In the genomic region with DNA sequence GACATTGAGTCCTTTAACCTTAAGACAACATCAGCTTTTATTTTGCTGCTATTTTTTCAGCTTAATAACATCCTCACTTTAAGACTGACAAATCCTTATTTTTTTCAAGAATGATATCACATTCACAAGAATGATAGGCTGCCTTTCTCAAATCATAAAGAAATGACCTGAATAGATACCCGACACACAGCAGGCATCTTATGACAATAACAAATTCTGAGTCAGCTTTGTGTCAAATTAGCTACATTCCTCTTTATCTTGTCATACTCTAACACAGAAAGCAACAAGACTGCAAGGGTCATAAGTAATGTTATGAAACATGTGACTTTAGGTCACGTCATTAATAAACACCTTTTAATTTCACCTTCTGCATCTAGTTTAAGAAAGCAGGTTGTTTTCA, we compare ENCODE assay signal across 19 cellular contexts.
"Had no signal": no experiment of that assay in that cellular context is flagged by ENCODE, and none has a peak within 500 bp of the region (broad histone marks: within the 10 kb centered on the region; RNA-seq: fewer than 3 reads in every experiment).

No MANE protein-coding gene starts in this region.

- H3K9me3 Mint-ChIP-seq: neural progenitor cell had no signal

- H3K4me3 ChIP-seq: dorsolateral prefrontal cortex, esophagus squamous epithelium, gastrocnemius medialis, heart right ventricle, neural progenitor cell, ovary, vagina had no signal

- FAIRE-seq: endometrium, keratinocyte, TTC549 had no signal

- H3K27me3 ChIP-seq: esophagus squamous epithelium, gastrocnemius medialis, heart right ventricle, neural progenitor cell, ovary, vagina had no signal

- ATAC-seq: activated T-helper 17 cell treated with anti-CD3 and anti-CD28 coated beads, Interleukin-2, amount 50 U/mL, for 72 hours; gastrocnemius medialis; heart right ventricle; left ventricle myocardium superior had no signal

- H3K9ac ChIP-seq: neural progenitor cell had no signal

- H3K9me3 ChIP-seq: esophagus squamous epithelium, gastrocnemius medialis, ovary, vagina had no signal

- H3K36me3 Mint-ChIP-seq: activated naive CD4-positive, alpha-beta T cell treated with anti-CD3 and anti-CD28 coated beads, Interleukin-2, amount 10 ng/mL, durations not matched to agents 7 days and 5 days; brain; neural progenitor cell had no signal

- DNase-seq: activated CD4-positive, alpha-beta T cell treated with anti-CD3 and anti-CD28 coated beads, Interleukin-2, amount 10 ng/mL, durations not matched to agents 7 days and 5 days; activated CD4-positive, CD25-positive, alpha-beta regulatory T cell; activated CD8-positive, alpha-beta memory T cell treated with anti-CD3 and anti-CD28 coated beads for 24 hours; activated naive CD4-positive, alpha-beta T cell treated with anti-CD3 and anti-CD28 coated beads, Interleukin-2, amount 10 ng/mL, durations not matched to agents 7 days and 5 days; amniotic stem cell; dorsolateral prefrontal cortex; esophagus squamous epithelium; gastrocnemius medialis; heart right ventricle; left ventricle myocardium superior; ovary; T-helper 2 cell had no signal

- H3K27ac Mint-ChIP-seq: activated CD4-positive, alpha-beta T cell treated with anti-CD3 and anti-CD28 coated beads, Interleukin-2, amount 10 ng/mL, durations not matched to agents 7 days and 5 days; activated naive CD4-positive, alpha-beta T cell treated with anti-CD3 and anti-CD28 coated beads, Interleukin-2, amount 10 ng/mL, durations not matched to agents 7 days and 5 days; activated T-helper 17 cell treated with anti-CD3 and anti-CD28 coated beads, Interleukin-2, amount 50 U/mL, for 72 hours; brain; neural progenitor cell had no signal

- H2AFZ ChIP-seq: neural progenitor cell had no signal

- H3K36me3 ChIP-seq: esophagus squamous epithelium, gastrocnemius medialis, heart right ventricle, neural progenitor cell, ovary, vagina had no signal

- H3K4me2 ChIP-seq: neural progenitor cell had no signal

- H3K27ac ChIP-seq: dorsolateral prefrontal cortex, esophagus squamous epithelium, gastrocnemius medialis, heart right ventricle, neural progenitor cell, ovary, vagina had no signal
